ENCODE assay signal across 10 cellular contexts in the genomic region with DNA sequence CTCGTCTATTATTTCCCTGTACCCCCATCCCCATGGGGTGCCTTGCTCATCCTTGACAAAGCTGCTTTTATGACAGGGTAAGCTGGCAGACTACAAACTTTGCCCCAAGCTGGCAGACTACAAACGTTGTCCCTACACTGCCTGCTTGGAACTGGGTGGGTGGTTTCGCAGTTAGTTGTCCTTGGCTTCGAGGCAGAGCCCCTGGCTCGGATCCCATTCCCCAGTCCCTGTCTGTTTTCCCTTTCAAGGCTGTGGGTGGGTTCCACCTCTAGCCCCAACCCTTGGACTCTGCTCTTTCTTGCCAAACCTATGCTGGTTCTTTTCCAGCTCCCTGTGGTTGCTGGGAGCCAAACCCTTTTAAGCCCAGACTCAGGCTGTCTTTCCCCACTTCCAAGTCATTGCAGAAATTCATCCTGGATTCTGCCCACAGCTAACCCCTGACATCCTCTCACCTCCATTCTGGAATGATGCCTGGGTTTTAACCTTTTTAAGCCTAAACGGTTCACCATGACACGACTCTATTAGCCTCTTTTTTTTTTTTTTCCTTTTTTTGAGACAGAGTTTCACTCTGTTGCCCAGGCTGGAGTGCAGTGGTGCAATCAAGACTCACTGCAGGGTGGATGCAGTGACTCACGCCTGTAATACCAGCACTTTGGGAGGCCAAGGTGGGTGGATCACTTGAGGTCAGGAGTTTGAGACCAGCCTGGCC. TPM values are rescaled to one million over a fixed set of nuclear protein-coding genes. Genes with fewer than 3 reads are reported as not detected.
DNase-seq lines count a peak whose midpoint lies in the region; ATAC-seq and TF ChIP-seq lines count a peak whose summit lies in the region.
"Had no signal": no experiment of that assay in that cellular context is flagged by ENCODE, and none has a peak within 500 bp of the region (broad histone marks: within the 10 kb centered on the region; RNA-seq: fewer than 3 reads in every experiment).

No MANE protein-coding gene starts in this region.

- H3K4me3 Mint-ChIP-seq in CD4-positive, alpha-beta T cell: no peak overlapping the region
- H3K4me3 Mint-ChIP-seq: activated naive CD8-positive, alpha-beta T cell treated with anti-CD3 and anti-CD28 coated beads, Interleukin-2, amount 50 U/mL, for 24 hours had no signal

- H3K27me3 ChIP-seq in CD4-positive, alpha-beta T cell (ENCODE audit: control insufficient read depth, insufficient read depth, low read length): no peaks in the 10 kb centered on the region

- CTCF ChIA-PET in CD4-positive, alpha-beta T cell (lab: Charles Lee): interaction anchor here (1.8 kb wide), 1 partner anchor 11 kb away, joined by 4 read pairs; no protein-coding TSS in a partner anchor

- no peaks in the 10 kb centered on the region for H3K9me3 ChIP-seq in CD4-positive, alpha-beta T cell (ENCODE audit: control insufficient read depth, low read length)

- H3K4me1 ChIP-seq in urinary bladder (ENCODE audit: insufficient read depth): no peaks in the 10 kb centered on the region

- POLR2A ChIA-PET in CD4-positive, alpha-beta T cell (lab: Charles Lee): interaction anchor here (0.6 to 1.2 kb wide), 2 partner anchors 9 to 70 kb away, joined by 3 read pairs; partner anchors contain the start of gene RBM14

- TF ChIP-seq CTCF in choroid plexus epithelial cell (conservative IDR thresholded peaks at IDR 0.05; ENCODE audit: low read depth, low read length): no peak
- TF ChIP-seq CTCF in CD4-positive, alpha-beta T cell (IDR thresholded peaks at IDR 0.05): no peak

- WGBS in urinary bladder: 23% methylated on average over 8 of the region's 8 CpGs

- no peaks in the 10 kb centered on the region for H3K9me3 Mint-ChIP-seq in CD4-positive, alpha-beta T cell
- H3K9me3 Mint-ChIP-seq: activated naive CD8-positive, alpha-beta T cell treated with anti-CD3 and anti-CD28 coated beads, Interleukin-2, amount 50 U/mL, for 24 hours had no signal

- H3K36me3 ChIP-seq in urinary bladder (ENCODE audit: insufficient read depth): no peaks in the 10 kb centered on the region

- intact Hi-C loops in CD4-positive, alpha-beta T cell (cut with DNase I, micrococcal nuclease): no loop called here

- peak overlapping the region; percentile 42 for H3K27ac ChIP-seq in urinary bladder (ENCODE audit: low read depth)
- no peak overlapping the region for H3K27ac ChIP-seq in CD4-positive, alpha-beta T cell (ENCODE audit: low read depth, low read length)
- H3K27ac ChIP-seq: C4-2B had no signal

- H3K27me3 Mint-ChIP-seq in CD4-positive, alpha-beta T cell: no peaks in the 10 kb centered on the region
- H3K27me3 Mint-ChIP-seq: activated naive CD8-positive, alpha-beta T cell treated with anti-CD3 and anti-CD28 coated beads, Interleukin-2, amount 50 U/mL, for 24 hours had no signal

- H3K27ac Mint-ChIP-seq in CD4-positive, alpha-beta T cell: no peak overlapping the region
- H3K27ac Mint-ChIP-seq: activated naive CD8-positive, alpha-beta T cell treated with anti-CD3 and anti-CD28 coated beads, Interleukin-2, amount 50 U/mL, for 24 hours had no signal

- no peak for ATAC-seq in CD4-positive, alpha-beta T cell (ENCODE audit: poor library complexity)
- no peak for ATAC-seq in GM19397 (IDR thresholded peaks at IDR 0.05; ENCODE audit: unreplicated experiment)
- ATAC-seq: activated naive CD8-positive, alpha-beta T cell treated with anti-CD3 and anti-CD28 coated beads, Interleukin-2, amount 50 U/mL, for 24 hours had no signal

- no peak overlapping the region for H3K4me3 ChIP-seq in choroid plexus epithelial cell (ENCODE audit: low read depth, low read length)
- no peak overlapping the region for H3K4me3 ChIP-seq in urinary bladder (ENCODE audit: low read depth, low read length)

- H3K4me1 Mint-ChIP-seq in CD4-positive, alpha-beta T cell (ENCODE audit: low read depth): peaks cover 13% of the 10 kb centered on the region

- peak; percentile 6 for DNase-seq in NCI-H1694 treated with DMSO at 0.1 percent for 48 hours (lab: John Stamatoyannopoulos, UW)
- DNase-seq in NCI-H1694 (lab: John Stamatoyannopoulos, UW): no peak
- DNase-seq in choroid plexus epithelial cell (ENCODE audit: low read depth): peak; percentile 74
- peak; percentile 87 for DNase-seq in medulla oblongata (ENCODE audit: extremely low spot score)
- DNase-seq in CD4-positive, alpha-beta T cell: no peak
- DNase-seq in dermis blood vessel endothelial cell: no peak
- DNase-seq: activated naive CD8-positive, alpha-beta T cell treated with anti-CD3 and anti-CD28 coated beads, Interleukin-2, amount 50 U/mL, for 24 hours had no signal

- H3K36me3 Mint-ChIP-seq in CD4-positive, alpha-beta T cell (ENCODE audit: low read depth): peaks cover 7% of the 10 kb centered on the region

RNA-seq across cellular contexts. Expression of gene RBM14, which starts 9.2 kb away (rescaled TPM):
- 49.9 TPM for total RNA-seq in urinary bladder
- polyA plus RNA-seq in urinary bladder: 41.6 TPM
- 100 to 1,000 TPM; 239 to 250 TPM for total RNA-seq in CD4-positive, alpha-beta T cell
- 29.3 and 44.7 TPM in 2 replicates for total RNA-seq in dermis blood vessel endothelial cell

RNA-seq across cellular contexts. Expression of gene CCS, which starts 14.3 kb away (rescaled TPM):
- total RNA-seq in urinary bladder (31.7 TPM), dermis blood vessel endothelial cell (27.2 and 33.5 TPM in 2 replicates)
- 64.7 TPM for polyA plus RNA-seq in urinary bladder
- total RNA-seq in CD4-positive, alpha-beta T cell: 10 to 100 TPM; 25.4 to 26.3 TPM

RNA-seq across cellular contexts. Expression of gene CCDC87, which starts 14.4 kb away (rescaled TPM):
- total RNA-seq in urinary bladder (not detected), dermis blood vessel endothelial cell (0.17 and 0.28 TPM in 2 replicates)
- 0.43 TPM for polyA plus RNA-seq in urinary bladder
- under 1 TPM; 0.22 to 0.25 TPM for total RNA-seq in CD4-positive, alpha-beta T cell

RNA-seq across cellular contexts. Expression of gene RBM4, which starts 31.2 kb away (rescaled TPM):
- total RNA-seq in urinary bladder: 96.0 TPM
- 108 TPM for polyA plus RNA-seq in urinary bladder
- total RNA-seq in CD4-positive, alpha-beta T cell: 100 to 1,000 TPM; 194 to 197 TPM
- 125 and 157 TPM in 2 replicates for total RNA-seq in dermis blood vessel endothelial cell

RNA-seq across cellular contexts. Expression of gene CTSF, which starts 38.9 kb away (rescaled TPM):
- total RNA-seq in urinary bladder (22.8 TPM), dermis blood vessel endothelial cell (27.8 and 63.5 TPM in 2 replicates)
- polyA plus RNA-seq in urinary bladder: 92.1 TPM
- total RNA-seq in CD4-positive, alpha-beta T cell: 10 to 100 TPM; 16.0 to 16.8 TPM

Comparison
In these comparisons a context has a peak if more than half of its experiments do, and no peak if none do; other contexts are left out.
1. DNase-seq: peak in NCI-H1694 treated with DMSO at 0.1 percent for 48 hours (single experiment), choroid plexus epithelial cell (single experiment) and medulla oblongata (single experiment); none in NCI-H1694 (single experiment), CD4-positive, alpha-beta T cell (0 of 10) and dermis blood vessel endothelial cell (single experiment).